In genomic region chr12:116204785-116205184, GRCh38 we compare ENCODE assay signal across 15 cellular contexts.
"Had no signal": no experiment of that assay in that cellular context is flagged by ENCODE, and none has a peak within 500 bp of the region (broad histone marks: within the 10 kb centered on the region; RNA-seq: fewer than 3 reads in every experiment).

No MANE protein-coding gene starts in this region.

- H3K4me3 Mint-ChIP-seq: activated CD4-positive, alpha-beta memory T cell treated with anti-CD3 and anti-CD28 coated beads, Interleukin-2, amount 10 ng/mL, durations not matched to agents 7 days and 5 days; activated naive CD4-positive, alpha-beta T cell treated with anti-CD3 and anti-CD28 coated beads, Interleukin-2, amount 10 ng/mL, durations not matched to agents 7 days and 5 days; activated T-cell treated with anti-CD3 and anti-CD28 coated beads, Interleukin-2, amount 50 U/mL, for 72 hours; T-helper 1 cell treated with Interleukin-12 subunit alpha and Interleukin-12 subunit beta and Interleukin-4 antibody, amounts not matched to agents 30 μg/mL and 1 μg/mL, for 36 hours had no signal

- H3K36me3 ChIP-seq: right lobe of liver, upper lobe of right lung had no signal

- H3K27me3 Mint-ChIP-seq: activated CD4-positive, alpha-beta memory T cell treated with anti-CD3 and anti-CD28 coated beads, Interleukin-2, amount 10 ng/mL, durations not matched to agents 7 days and 5 days; activated naive CD4-positive, alpha-beta T cell treated with anti-CD3 and anti-CD28 coated beads, Interleukin-2, amount 10 ng/mL, durations not matched to agents 7 days and 5 days had no signal

- H3K27me3 ChIP-seq: right lobe of liver, upper lobe of right lung had no signal

- H3K4me3 ChIP-seq: right lobe of liver, upper lobe of right lung had no signal

- ATAC-seq: activated T-cell treated with anti-CD3 and anti-CD28 coated beads, Interleukin-2, amount 50 U/mL, for 72 hours; right lobe of liver; stimulated activated naive CD8-positive, alpha-beta T cell treated with anti-CD3 and anti-CD28 coated beads, Interleukin-15, Interleukin-2, amounts not matched to agents 100 U/mL and 50 U/mL, for 24 hours; upper lobe of right lung had no signal

- H3K9me3 ChIP-seq: right lobe of liver, upper lobe of right lung had no signal

- H3K27ac Mint-ChIP-seq: activated CD4-positive, alpha-beta memory T cell treated with anti-CD3 and anti-CD28 coated beads, Interleukin-2, amount 10 ng/mL, durations not matched to agents 7 days and 5 days; activated naive CD4-positive, alpha-beta T cell treated with anti-CD3 and anti-CD28 coated beads, Interleukin-2, amount 10 ng/mL, durations not matched to agents 7 days and 5 days; activated T-cell treated with anti-CD3 and anti-CD28 coated beads, Interleukin-2, amount 50 U/mL, for 72 hours; T-helper 1 cell treated with Interleukin-12 subunit alpha and Interleukin-12 subunit beta and Interleukin-4 antibody, amounts not matched to agents 30 μg/mL and 1 μg/mL, for 36 hours had no signal

- H3K27ac ChIP-seq: right lobe of liver, upper lobe of right lung had no signal

- DNase-seq: activated CD4-positive, alpha-beta memory T cell treated with anti-CD3 and anti-CD28 coated beads, Interleukin-2, amount 10 ng/mL, durations not matched to agents 7 days and 5 days; activated CD4-positive, alpha-beta T cell treated with anti-CD3 and anti-CD28 coated beads for 48 hours; activated CD4-positive, CD25-positive, alpha-beta regulatory T cell; activated effector memory CD4-positive, alpha-beta T cell treated with Interleukin-2 at 50 U/mL for 16 hours; activated naive CD4-positive, alpha-beta T cell treated with anti-CD3 and anti-CD28 coated beads, Interleukin-2, amount 10 ng/mL, durations not matched to agents 7 days and 5 days; activated T-cell treated with anti-CD3 and anti-CD28 coated beads, Interleukin-2, amount 50 U/mL, for 72 hours; amygdala; erythroblast; occipital lobe; right lobe of liver; small intestine; stimulated activated CD4-positive, alpha-beta T cell treated with anti-CD3 and anti-CD28 coated beads, Interleukin-4, amount 100 ng/mL, for 1 hour; stimulated activated naive CD8-positive, alpha-beta T cell treated with anti-CD3 and anti-CD28 coated beads, Interleukin-15, Interleukin-2, amounts not matched to agents 100 U/mL and 50 U/mL, for 24 hours; upper lobe of right lung had no signal

- H3K9me3 Mint-ChIP-seq: activated CD4-positive, alpha-beta memory T cell treated with anti-CD3 and anti-CD28 coated beads, Interleukin-2, amount 10 ng/mL, durations not matched to agents 7 days and 5 days; activated naive CD4-positive, alpha-beta T cell treated with anti-CD3 and anti-CD28 coated beads, Interleukin-2, amount 10 ng/mL, durations not matched to agents 7 days and 5 days; activated T-cell treated with anti-CD3 and anti-CD28 coated beads, Interleukin-2, amount 50 U/mL, for 72 hours; T-helper 1 cell treated with Interleukin-12 subunit alpha and Interleukin-12 subunit beta and Interleukin-4 antibody, amounts not matched to agents 30 μg/mL and 1 μg/mL, for 36 hours had no signal
